In the genomic region with DNA sequence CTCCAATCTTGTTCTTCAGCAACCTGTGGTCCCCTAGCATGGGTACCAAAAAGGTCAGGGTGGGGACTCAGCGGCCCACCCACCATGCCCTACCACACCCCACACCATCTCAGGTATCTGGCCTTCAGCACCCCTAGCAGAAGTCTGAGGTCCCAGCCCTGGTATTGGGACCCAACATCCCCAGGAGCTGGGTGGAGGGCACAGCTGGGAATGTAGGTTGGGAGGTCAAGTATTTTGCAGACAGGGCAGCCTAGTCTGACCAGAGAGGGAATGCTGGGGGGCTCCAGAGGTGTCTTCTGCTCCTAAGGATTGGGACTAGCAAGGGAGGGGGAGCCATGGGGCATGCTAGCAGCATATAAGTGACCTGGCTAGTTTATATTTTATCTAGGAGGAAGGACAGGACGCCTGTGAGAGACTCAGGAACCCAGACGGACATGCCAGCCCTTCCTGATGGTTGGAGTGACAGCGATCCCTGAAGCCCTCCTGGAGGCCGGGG, we compare ENCODE assay signal across 1 cellular context.
TF ChIP-seq lines count a peak whose summit lies in the region.

No MANE protein-coding gene starts in this region.

TF ChIP-seq in IMR-90, 13 proteins besides CTCF, POLR2A, EP300 and RAD21 (continued from another document):
- TF ChIP-seq, protein P1, sequence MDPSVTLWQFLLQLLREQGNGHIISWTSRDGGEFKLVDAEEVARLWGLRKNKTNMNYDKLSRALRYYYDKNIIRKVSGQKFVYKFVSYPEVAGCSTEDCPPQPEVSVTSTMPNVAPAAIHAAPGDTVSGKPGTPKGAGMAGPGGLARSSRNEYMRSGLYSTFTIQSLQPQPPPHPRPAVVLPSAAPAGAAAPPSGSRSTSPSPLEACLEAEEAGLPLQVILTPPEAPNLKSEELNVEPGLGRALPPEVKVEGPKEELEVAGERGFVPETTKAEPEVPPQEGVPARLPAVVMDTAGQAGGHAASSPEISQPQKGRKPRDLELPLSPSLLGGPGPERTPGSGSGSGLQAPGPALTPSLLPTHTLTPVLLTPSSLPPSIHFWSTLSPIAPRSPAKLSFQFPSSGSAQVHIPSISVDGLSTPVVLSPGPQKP (IDR thresholded peaks at IDR 0.05; ENCODE audit: borderline replicate concordance, low read depth, low read length): no peak
- no peak for TF ChIP-seq SMC3 (IDR thresholded peaks at IDR 0.05; ENCODE audit: low read depth, low read length)
- TF ChIP-seq FOS (IDR thresholded peaks at IDR 0.05; ENCODE audit: low read depth, low read length): no peak
- no peak for TF ChIP-seq CEBPB (IDR thresholded peaks at IDR 0.05; ENCODE audit: low read depth, low read length)
- TF ChIP-seq RCOR1 (IDR thresholded peaks at IDR 0.05; ENCODE audit: insufficient replicate concordance, low read length): no peak
